Comparison of ENCODE assay signal across 1 cellular context in genomic region chr2:205734436-205734835, GRCh38.
TF ChIP-seq lines count a peak whose summit lies in the region.

No MANE protein-coding gene starts in this region.

TF ChIP-seq in K562, 482 proteins besides CTCF, POLR2A, EP300 and RAD21 (continued from another document):
- TF ChIP-seq, protein P1, sequence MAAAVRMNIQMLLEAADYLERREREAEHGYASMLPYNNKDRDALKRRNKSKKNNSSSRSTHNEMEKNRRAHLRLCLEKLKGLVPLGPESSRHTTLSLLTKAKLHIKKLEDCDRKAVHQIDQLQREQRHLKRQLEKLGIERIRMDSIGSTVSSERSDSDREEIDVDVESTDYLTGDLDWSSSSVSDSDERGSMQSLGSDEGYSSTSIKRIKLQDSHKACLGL (CRISPR knock-in tag; IDR thresholded peaks at IDR 0.05; ENCODE audit: borderline replicate concordance, poor library complexity, severe bottlenecking), result no peak
- peak; percentile 93 for TF ChIP-seq C11orf30 (IDR thresholded peaks at IDR 0.05; ENCODE audit: low read depth)
- no peak for TF ChIP-seq XRCC5 (IDR thresholded peaks at IDR 0.05; ENCODE audit: low read depth, low read length)
- no peak for TF ChIP-seq TOE1 (IDR thresholded peaks at IDR 0.05; ENCODE audit: borderline replicate concordance)
- TF ChIP-seq TOE1 (CRISPR knock-in tag; IDR thresholded peaks at IDR 0.05; ENCODE audit: borderline replicate concordance, low read depth), result no peak
- peak; percentile 88 for TF ChIP-seq NFE2L1 (tag; IDR thresholded peaks at IDR 0.05; ENCODE audit: borderline replicate concordance, low read depth)
- peak; percentile 96 for TF ChIP-seq NFE2 (IDR thresholded peaks at IDR 0.05; ENCODE audit: low read depth)
- no peak for TF ChIP-seq SFPQ (IDR thresholded peaks at IDR 0.05; ENCODE audit: low read depth, low read length)
- TF ChIP-seq DPF2 (IDR thresholded peaks at IDR 0.05), result 0 out of 2 replicates have a peak, but pooled peaks have one; percentile 23
- TF ChIP-seq, protein P2, sequence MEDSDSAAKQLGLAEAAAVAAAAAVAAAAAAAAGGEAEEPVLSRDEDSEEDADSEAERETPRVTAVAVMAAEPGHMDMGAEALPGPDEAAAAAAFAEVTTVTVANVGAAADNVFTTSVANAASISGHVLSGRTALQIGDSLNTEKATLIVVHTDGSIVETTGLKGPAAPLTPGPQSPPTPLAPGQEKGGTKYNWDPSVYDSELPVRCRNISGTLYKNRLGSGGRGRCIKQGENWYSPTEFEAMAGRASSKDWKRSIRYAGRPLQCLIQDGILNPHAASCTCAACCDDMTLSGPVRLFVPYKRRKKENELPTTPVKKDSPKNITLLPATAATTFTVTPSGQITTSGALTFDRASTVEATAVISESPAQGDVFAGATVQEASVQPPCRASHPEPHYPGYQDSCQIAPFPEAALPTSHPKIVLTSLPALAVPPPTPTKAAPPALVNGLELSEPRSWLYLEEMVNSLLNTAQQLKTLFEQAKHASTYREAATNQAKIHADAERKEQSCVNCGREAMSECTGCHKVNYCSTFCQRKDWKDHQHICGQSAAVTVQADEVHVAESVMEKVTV (CRISPR knock-in tag; IDR thresholded peaks at IDR 0.05), result no peak
- TF ChIP-seq POLR2AphosphoS5 (IDR thresholded peaks at IDR 0.05; ENCODE audit: control insufficient read depth, insufficient read depth, low read depth, low read length), result no peak
- no peak for TF ChIP-seq TBP (optimal IDR thresholded peaks at IDR 0.05; ENCODE audit: low read depth, low read length)
